Comparison of ENCODE assay signal across 1 cellular context in the genomic region with DNA sequence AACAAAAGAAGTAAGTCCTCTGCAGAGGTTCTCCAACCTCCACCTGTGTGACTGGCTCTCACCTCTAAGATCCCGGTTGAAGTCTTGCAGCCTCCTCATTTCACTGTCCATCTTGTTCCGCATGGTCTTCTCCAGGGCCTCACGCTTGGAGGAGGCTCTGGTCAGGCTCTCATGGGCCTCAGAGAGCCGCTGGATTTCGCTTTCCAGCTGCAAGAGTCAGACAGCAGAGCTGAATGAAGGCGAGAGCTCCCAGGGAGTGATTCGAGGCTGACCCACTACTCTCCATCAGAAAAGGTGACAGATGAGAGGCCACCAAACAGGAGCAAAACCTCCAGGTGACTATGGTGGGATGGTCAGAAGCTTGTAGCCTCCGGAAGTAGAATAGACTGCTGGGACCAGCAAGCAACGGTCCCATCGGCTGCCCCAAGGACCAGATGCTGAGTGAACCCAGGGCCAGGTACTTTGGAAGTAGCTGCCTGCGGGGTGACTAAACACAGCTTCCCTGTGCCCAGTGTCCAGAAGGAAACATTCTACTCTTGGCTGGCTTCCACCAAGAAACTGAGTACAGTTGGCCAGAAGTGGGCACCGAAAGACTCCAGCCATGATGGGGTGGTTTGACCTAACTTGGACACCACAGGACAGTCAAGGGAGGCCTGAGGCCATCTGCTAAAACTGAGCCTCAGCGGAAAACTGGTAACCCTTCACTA.
TF ChIP-seq lines count a peak whose summit lies in the region.

No MANE protein-coding gene starts in this region.

TF ChIP-seq in IMR-90, 13 proteins besides CTCF, POLR2A, EP300 and RAD21:
- TF ChIP-seq CHD1 (IDR thresholded peaks at IDR 0.05; ENCODE audit: low read depth, low read length), result no peak
- TF ChIP-seq NFE2L2 (IDR thresholded peaks at IDR 0.05; ENCODE audit: low read depth, low read length), result no peak
- TF ChIP-seq BHLHE40 (IDR thresholded peaks at IDR 0.05; ENCODE audit: low read depth, low read length), result no peak
- TF ChIP-seq, protein P1, sequence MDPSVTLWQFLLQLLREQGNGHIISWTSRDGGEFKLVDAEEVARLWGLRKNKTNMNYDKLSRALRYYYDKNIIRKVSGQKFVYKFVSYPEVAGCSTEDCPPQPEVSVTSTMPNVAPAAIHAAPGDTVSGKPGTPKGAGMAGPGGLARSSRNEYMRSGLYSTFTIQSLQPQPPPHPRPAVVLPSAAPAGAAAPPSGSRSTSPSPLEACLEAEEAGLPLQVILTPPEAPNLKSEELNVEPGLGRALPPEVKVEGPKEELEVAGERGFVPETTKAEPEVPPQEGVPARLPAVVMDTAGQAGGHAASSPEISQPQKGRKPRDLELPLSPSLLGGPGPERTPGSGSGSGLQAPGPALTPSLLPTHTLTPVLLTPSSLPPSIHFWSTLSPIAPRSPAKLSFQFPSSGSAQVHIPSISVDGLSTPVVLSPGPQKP (IDR thresholded peaks at IDR 0.05; ENCODE audit: borderline replicate concordance, low read depth, low read length), result no peak
- TF ChIP-seq CEBPB (IDR thresholded peaks at IDR 0.05; ENCODE audit: low read depth, low read length), result no peak
- TF ChIP-seq MAFK (IDR thresholded peaks at IDR 0.05; ENCODE audit: low read depth, low read length), result no peak
- no peak for TF ChIP-seq RFX5 (IDR thresholded peaks at IDR 0.05; ENCODE audit: low read depth, low read length)
- no peak for TF ChIP-seq SMC3 (IDR thresholded peaks at IDR 0.05; ENCODE audit: low read depth, low read length)
